ENCODE assay signal across 1 cellular context in genomic region chr1:85582687-85583354, GRCh38.
TF ChIP-seq lines count a peak whose summit lies in the region.

No MANE protein-coding gene starts in this region.

TF ChIP-seq in A549, 52 proteins besides CTCF, POLR2A, EP300 and RAD21 (continued from another document):
- TF ChIP-seq REST (IDR thresholded peaks at IDR 0.05) (no peak), KDM5A (IDR thresholded peaks at IDR 0.05) (no peak), CEBPB (IDR thresholded peaks at IDR 0.05) (peak; percentile 22 to 73; a peak in 2 of 4 replicates)
TF ChIP-seq in A549: peak in this region for 2.
